ENCODE assay signal across 8 cellular contexts in genomic region chr7:17939111-17939669, GRCh38. TPM values are rescaled to one million over a fixed set of nuclear protein-coding genes. Genes with fewer than 3 reads are reported as not detected.
A peak's percentile ranks its signal among the peaks of the same experiment; 100 is the strongest.
DNase-seq lines count a peak whose midpoint lies in the region; ATAC-seq, FAIRE-seq and TF ChIP-seq lines count a peak whose summit lies in the region.

No MANE protein-coding gene starts in this region.

- peaks cover 4% of the 10 kb centered on the region for H3K79me1 ChIP-seq in mesendoderm (ENCODE audit: low read length)

- H2AFZ ChIP-seq in PC-9, result peak overlapping the region; percentile 99

- H2BK120ac ChIP-seq in mesendoderm (ENCODE audit: low read depth, low read length), result no peak overlapping the region

- H4K20me1 ChIP-seq in PC-9 (ENCODE audit: insufficient read depth), result no peaks in the 10 kb centered on the region

- DNase-seq in cardiac muscle cell (ENCODE audit: low read depth in 1 of 2, low spot score in 1 of 2) (peak in 1 of 2 donors; percentile 50), left ventricle myocardium superior (no peak), PC-9 (peak; percentile 15 to 60), mesendoderm (no peak), urothelium cell line (ENCODE audit: low spot score) (peak; percentile 11), hippocampal formation (lab: John Stamatoyannopoulos, UW) (no peak)

- H2BK15ac ChIP-seq in mesendoderm (replicated peaks; ENCODE audit: low read depth), result no peak overlapping the region

- H3K4me1 ChIP-seq in cardiac muscle cell (ENCODE audit: low read depth), result peaks cover 14% of the 10 kb centered on the region
- H3K4me1 ChIP-seq in PC-9 (replicated peaks; ENCODE audit: insufficient read depth), result peaks cover 41% of the 10 kb centered on the region
- peaks cover 2% of the 10 kb centered on the region for H3K4me1 ChIP-seq in mesendoderm (ENCODE audit: control insufficient read depth, low read depth, low read length)

- peak overlapping the region; percentile 91 for H3K56ac ChIP-seq in mesendoderm (ENCODE audit: low read length)

- no peak overlapping the region for H3K4ac ChIP-seq in mesendoderm (ENCODE audit: low read depth, low read length)

- no peak overlapping the region for H2BK5ac ChIP-seq in mesendoderm (ENCODE audit: low read length)

- H3K18ac ChIP-seq in mesendoderm (ENCODE audit: low read length), result no peak overlapping the region

- no peak for ATAC-seq in left ventricle myocardium superior
- no peak for ATAC-seq in GM21737 (IDR thresholded peaks at IDR 0.05; ENCODE audit: unreplicated experiment)

- no peak overlapping the region for H4K8ac ChIP-seq in mesendoderm (ENCODE audit: low read depth, low read length)

- POLR2A ChIA-PET in PC-9 (lab: Charles Lee; ENCODE audit: unreplicated experiment), result no interaction called here

- H3K9ac ChIP-seq in mesendoderm (ENCODE audit: low read length), result peak overlapping the region; percentile 71

- H4K5ac ChIP-seq in mesendoderm (ENCODE audit: low read length), result no peak overlapping the region

- no peaks in the 10 kb centered on the region for H3K36me3 ChIP-seq in cardiac muscle cell
- H3K36me3 ChIP-seq in PC-9 (ENCODE audit: low read depth), result peaks cover 8% of the 10 kb centered on the region
- H3K36me3 ChIP-seq in mesendoderm (ENCODE audit: control insufficient read depth, insufficient read depth, low read length), result no peaks in the 10 kb centered on the region

- H3K9me3 ChIP-seq in cardiac muscle cell (ENCODE audit: low read depth) (no peaks in the 10 kb centered on the region), PC-9 (ENCODE audit: insufficient read depth, low read depth) (no peaks in the 10 kb centered on the region)

- no CpG with 5 or more reads among the region's 9 CpGs for WGBS in mesendoderm (ENCODE audit: extremely low coverage, insufficient coverage, low lambda C conversion rate)

- TF ChIP-seq CTCF in cardiac muscle cell (IDR thresholded peaks at IDR 0.05; ENCODE audit: low read depth, low read length) (no peak), PC-9 (conservative IDR thresholded peaks at IDR 0.05) (no peak)

- intact Hi-C loops in left ventricle myocardium superior (cut with micrococcal nuclease), result loop anchor here (5.0 kb wide), 1 partner anchor 643 kb away; no protein-coding TSS in a partner anchor
- intact Hi-C loops in PC-9 (cut with micrococcal nuclease; ENCODE audit: unreplicated experiment), result no loop called here

- H2AK5ac ChIP-seq in mesendoderm (ENCODE audit: low read length), result no peak overlapping the region

- no peak for FAIRE-seq in urothelium cell line (lab: Jason Lieb, UNC)

- H3K79me2 ChIP-seq in PC-9 (ENCODE audit: low read depth) (peaks cover 68% of the 10 kb centered on the region), mesendoderm (ENCODE audit: control insufficient read depth, insufficient read depth, low read length) (peaks cover 21% of the 10 kb centered on the region)

- H3K4me3 ChIP-seq in cardiac muscle cell, result peak overlapping the region; percentile 54
- H3K4me3 ChIP-seq in PC-9, result peak overlapping the region; percentile 81
- H3K4me3 ChIP-seq in mesendoderm (ENCODE audit: low read length), result peak overlapping the region; percentile 43

- CTCF ChIA-PET in PC-9 (lab: Charles Lee), result no interaction called here

- BruUV-seq in PC-9 (replicated peaks; lab: Mats Ljungman, UMichigan), result TSS peak; percentile 64

- peaks cover 18% of the 10 kb centered on the region; the same call in 1 of the 2 replicates for H3F3A ChIP-seq in PC-9 (ENCODE audit: insufficient read depth, low read depth)

- H3K23ac ChIP-seq in mesendoderm (ENCODE audit: low read length), result no peak overlapping the region

- no peaks in the 10 kb centered on the region for H3K27me3 ChIP-seq in cardiac muscle cell
- H3K27me3 ChIP-seq in PC-9 (ENCODE audit: insufficient read depth, low read depth), result no peaks in the 10 kb centered on the region
- no peaks in the 10 kb centered on the region for H3K27me3 ChIP-seq in mesendoderm (ENCODE audit: insufficient read depth, low read length, poor library complexity)

- peaks cover 6% of the 10 kb centered on the region for H3K9me2 ChIP-seq in PC-9 (ENCODE audit: insufficient read depth)

- H3K27ac ChIP-seq in cardiac muscle cell (peak overlapping the region; percentile 97), PC-9 (peak overlapping the region; percentile 81), cingulate gyrus (ENCODE audit: low read depth, low read length) (peak overlapping the region; percentile 86), mesendoderm (ENCODE audit: low read depth, low read length) (no peak overlapping the region)

- H3K4me2 ChIP-seq in PC-9 (peak overlapping the region; percentile 76), mesendoderm (ENCODE audit: low read length) (peak overlapping the region; percentile 34)

RNA-seq across cellular contexts. Expression of gene SNX13, which starts 1.1 kb away (rescaled TPM):
- total RNA-seq in cardiac muscle cell (41.3 and 86.8 TPM in 2 replicates), left ventricle myocardium superior (62.6 TPM), PC-9 (2021) (48.8 and 56.3 TPM in 2 replicates)
- polyA plus RNA-seq in cardiac muscle cell, result 11.0 and 18.2 TPM in 2 replicates
- 13.5 TPM for polyA plus RNA-seq in mesendoderm (2013, experiment 1 of 2)
- polyA plus RNA-seq in mesendoderm (2013, experiment 2 of 2), result 12.9 TPM

Comparison
In these comparisons a context has a peak if more than half of its experiments do, and no peak if none do; other contexts are left out.
1. DNase-seq: peak in PC-9 (2 of 2) and urothelium cell line (single experiment); none in left ventricle myocardium superior (single experiment), mesendoderm (single experiment) and hippocampal formation (0 of 2).
2. Peak in every context shown above with its lines, with median percentiles within 50 percentile points of each other: H3K4me3 ChIP-seq.